4 cellular contexts compared by ENCODE assay signal in genomic region chr5:138155977-138156376, GRCh38. TPM values are rescaled to one million over a fixed set of nuclear protein-coding genes. Genes with fewer than 3 reads are reported as not detected.
"Had no signal": no experiment of that assay in that cellular context is flagged by ENCODE, and none has a peak within 500 bp of the region (broad histone marks: within the 10 kb centered on the region; RNA-seq: fewer than 3 reads in every experiment).

No MANE protein-coding gene starts in this region.

RNA-seq across cellular contexts. Expression of gene NME5, which starts 16.7 kb away (rescaled TPM):
- total RNA-seq: HT-29, HT1080 had no signal
- polyA plus RNA-seq: HepG2, IgD-negative memory B cell had no signal

RNA-seq across cellular contexts. Expression of gene KIF20A, which starts 22.9 kb away (rescaled TPM):
- polyA plus RNA-seq: IgD-negative memory B cell had no signal
